1 cellular context compared by ENCODE assay signal in genomic region chr5:179228341-179229121, GRCh38.
TF ChIP-seq lines count a peak whose summit lies in the region.

No MANE protein-coding gene starts in this region.

TF ChIP-seq in HepG2, 621 proteins besides CTCF, POLR2A, EP300 and RAD21 (continued from another document):
- TF ChIP-seq ZBTB4 (CRISPR knock-in tag; IDR thresholded peaks at IDR 0.05; ENCODE audit: borderline replicate concordance) (no peak), HNRNPH1 (optimal IDR thresholded peaks at IDR 0.05; ENCODE audit: low read depth, low read length) (no peak), CBX5 (CRISPR knock-in tag; IDR thresholded peaks at IDR 0.05; ENCODE audit: borderline replicate concordance) (no peak), AGO2 (optimal IDR thresholded peaks at IDR 0.05; ENCODE audit: low read depth, low read length) (no peak)
